16 cellular contexts compared by ENCODE assay signal in genomic region chr3:152611905-152612304, GRCh38.
DNase-seq lines count a peak whose midpoint lies in the region; ATAC-seq and TF ChIP-seq lines count a peak whose summit lies in the region.
"Had no signal": no experiment of that assay in that cellular context is flagged by ENCODE, and none has a peak within 500 bp of the region (broad histone marks: within the 10 kb centered on the region; RNA-seq: fewer than 3 reads in every experiment).

No MANE protein-coding gene starts in this region.

- H4K91ac ChIP-seq in neuronal stem cell (ENCODE audit: low read depth, low read length, poor library complexity): no peak overlapping the region

- peaks cover 0 to 12% (median 0%) of the 10 kb centered on the region in 3 donors for H3K4me1 ChIP-seq in gastroesophageal sphincter
- H3K4me1 ChIP-seq in neuronal stem cell (ENCODE audit: control insufficient read depth in 2 of 2, insufficient read depth in 1 of 2, low read depth in 1 of 2, low read length in 2 of 2): peaks cover 0 to 4% of the 10 kb centered on the region in 2 donors
- no peaks in the 10 kb centered on the region for H3K4me1 ChIP-seq in CD8-positive, alpha-beta memory T cell (ENCODE audit: insufficient read depth, low read length)
- H3K4me1 ChIP-seq: A549 had no signal

- H3K14ac ChIP-seq in neuronal stem cell (ENCODE audit: low read length): no peak overlapping the region

- H3K9me3 ChIP-seq in gastroesophageal sphincter (no peaks in the 10 kb centered on the region), neuronal stem cell (replicated peaks in 1 of 2; ENCODE audit: control insufficient read depth in 2 of 2, insufficient read depth in 1 of 2, low read depth in 1 of 2, low read length in 2 of 2) (no peaks in the 10 kb centered on the region)
- no peaks in the 10 kb centered on the region for H3K9me3 ChIP-seq in CD8-positive, alpha-beta memory T cell (ENCODE audit: low read length)
- H3K9me3 ChIP-seq: A549 had no signal

- no peak overlapping the region for H3K23ac ChIP-seq in neuronal stem cell (ENCODE audit: low read depth, low read length, poor library complexity)

- H3K27me3 ChIP-seq in gastroesophageal sphincter (no peaks in the 10 kb centered on the region), neuronal stem cell (ENCODE audit: control insufficient read depth in 3 of 3, insufficient read depth in 3 of 3, low read depth in 1 of 3, low read length in 3 of 3) (no peaks in the 10 kb centered on the region)
- H3K27me3 ChIP-seq in CD8-positive, alpha-beta memory T cell (ENCODE audit: insufficient read depth, low read length, poor library complexity, severe bottlenecking): no peaks in the 10 kb centered on the region

- H3K4me2 ChIP-seq in neuronal stem cell (ENCODE audit: insufficient read depth, low read length, poor library complexity, severe bottlenecking): no peak overlapping the region
- H3K4me2 ChIP-seq: A549 had no signal

- no peaks in the 10 kb centered on the region for H3K79me1 ChIP-seq in neuronal stem cell (ENCODE audit: low read depth, low read length)

- H3K4me1 Mint-ChIP-seq in WTC11: peaks cover 43% of the 10 kb centered on the region
- no peaks in the 10 kb centered on the region for H3K4me1 Mint-ChIP-seq in CD8-positive, alpha-beta memory T cell

- H4K8ac ChIP-seq in neuronal stem cell (ENCODE audit: low read depth, low read length): no peak overlapping the region

- H3K27ac ChIP-seq in gastroesophageal sphincter (no peak overlapping the region), neuronal stem cell (replicated peaks; ENCODE audit: low read length) (no peak overlapping the region)
- H3K27ac ChIP-seq in CD8-positive, alpha-beta memory T cell (ENCODE audit: low read depth, low read length): no peak overlapping the region
- H3K27ac ChIP-seq: A549, GM23248 had no signal

- H3K18ac ChIP-seq in neuronal stem cell (ENCODE audit: low read length): no peak overlapping the region

- no peak overlapping the region for H3K4me3 Mint-ChIP-seq in WTC11
- H3K4me3 Mint-ChIP-seq in CD8-positive, alpha-beta memory T cell: peak overlapping the region in 1 of 7 donors; percentile 15

- TF ChIP-seq CTCF in WTC11 (IDR thresholded peaks at IDR 0.05) (no peak), gastroesophageal sphincter (IDR thresholded peaks at IDR 0.05) (no peak)

- H3K36me3 ChIP-seq in gastroesophageal sphincter (no peaks in the 10 kb centered on the region), neuronal stem cell (replicated peaks in 1 of 2; ENCODE audit: control insufficient read depth in 2 of 2, insufficient read depth in 2 of 2, low read length in 2 of 2) (no peaks in the 10 kb centered on the region)
- no peaks in the 10 kb centered on the region for H3K36me3 ChIP-seq in CD8-positive, alpha-beta memory T cell (ENCODE audit: insufficient read depth, low read length)

- no peak overlapping the region for H2BK12ac ChIP-seq in neuronal stem cell (ENCODE audit: low read length)

- ATAC-seq in WTC11 (no peak), gastroesophageal sphincter (peak; percentile 36)
- ATAC-seq: A549 had no signal

- DNase-seq in Ammon's horn (ENCODE audit: low spot score) (peak; percentile 44), WTC11 (ENCODE audit: low spot score) (no peak), neuronal stem cell (ENCODE audit: low spot score) (no peak), NCI-H2081 (lab: John Stamatoyannopoulos, UW) (no peak), COR-L47 (lab: John Stamatoyannopoulos, UW) (no peak), NCI-H187 treated with DMSO at 0.1 percent for 48 hours (lab: John Stamatoyannopoulos, UW) (no peak)
- DNase-seq in CD8-positive, alpha-beta memory T cell: no peak
- DNase-seq: GM23248, KBM-7, NCI-H1048, NCI-H1436 treated with DMSO at 0.1 percent for 48 hours, NCI-H2081 treated with DMSO at 0.1 percent for 48 hours, NCI-H510A treated with DMSO at 0.1 percent for 48 hours, SHP77 had no signal

- POLR2A ChIA-PET in WTC11 (lab: Charles Lee): no interaction called here
- POLR2A ChIA-PET in CD8-positive, alpha-beta memory T cell (lab: Charles Lee): no interaction called here

- no peak for TF ChIP-seq EP300 in gastroesophageal sphincter (IDR thresholded peaks at IDR 0.05)

- no peak overlapping the region for H2BK15ac ChIP-seq in neuronal stem cell (ENCODE audit: low read length)

- no peak overlapping the region for H3K9ac ChIP-seq in neuronal stem cell (ENCODE audit: low read depth, low read length, poor library complexity)
- H3K9ac ChIP-seq: GM23248 had no signal

- no peak overlapping the region for H2AK5ac ChIP-seq in neuronal stem cell (ENCODE audit: low read depth, low read length)

- H3K27me3 Mint-ChIP-seq in WTC11 (ENCODE audit: low read depth): no peaks in the 10 kb centered on the region
- peaks cover 0 to 12% of the 10 kb centered on the region in 2 donors for H3K27me3 Mint-ChIP-seq in CD8-positive, alpha-beta memory T cell

- H3K36me3 Mint-ChIP-seq in WTC11: no peaks in the 10 kb centered on the region
- H3K36me3 Mint-ChIP-seq in CD8-positive, alpha-beta memory T cell: no peaks in the 10 kb centered on the region

- H3K4ac ChIP-seq in neuronal stem cell (ENCODE audit: low read length): no peak overlapping the region

- no peak overlapping the region for H2BK120ac ChIP-seq in neuronal stem cell (ENCODE audit: low read depth, low read length)

- H3K4me3 ChIP-seq in gastroesophageal sphincter: no peak overlapping the region
- no peak overlapping the region for H3K4me3 ChIP-seq in neuronal stem cell (ENCODE audit: low read length in 2 of 2)
- H3K4me3 ChIP-seq in CD8-positive, alpha-beta memory T cell (ENCODE audit: low read length): no peak overlapping the region
- H3K4me3 ChIP-seq: A549, GM23248 had no signal

- H2BK5ac ChIP-seq in neuronal stem cell (ENCODE audit: low read length): no peak overlapping the region

- no peak for TF ChIP-seq POLR2A in gastroesophageal sphincter (IDR thresholded peaks at IDR 0.05)

- H2AFZ ChIP-seq in neuronal stem cell (ENCODE audit: low read length): peak overlapping the region; percentile 51
- H2AFZ ChIP-seq: GM23248 had no signal

- H3K9me3 Mint-ChIP-seq in WTC11: peaks cover 10% of the 10 kb centered on the region; the same call in 1 of the 2 replicates
- H3K9me3 Mint-ChIP-seq in CD8-positive, alpha-beta memory T cell: no peaks in the 10 kb centered on the region

- 0 out of 2 replicates have a peak overlapping the region, but pooled peaks have one; percentile 1 for H3K27ac Mint-ChIP-seq in WTC11
- H3K27ac Mint-ChIP-seq in CD8-positive, alpha-beta memory T cell: no peak overlapping the region

- CTCF ChIA-PET in WTC11 (lab: Charles Lee): no interaction called here
- CTCF ChIA-PET in CD8-positive, alpha-beta memory T cell (lab: Charles Lee): no interaction called here

TF ChIP-seq in WTC11, 78 proteins besides CTCF, POLR2A, EP300 and RAD21 (continues in another document):
- TF ChIP-seq PREB (CRISPR knock-in tag; IDR thresholded peaks at IDR 0.05; ENCODE audit: borderline replicate concordance) (no peak), ZSCAN18 (CRISPR knock-in tag; IDR thresholded peaks at IDR 0.05) (no peak), ZNF532 (CRISPR knock-in tag; IDR thresholded peaks at IDR 0.05; ENCODE audit: borderline replicate concordance) (no peak), GTF2I (CRISPR knock-in tag; conservative IDR thresholded peaks at IDR 0.05) (no peak), TP53 (CRISPR knock-in tag; IDR thresholded peaks at IDR 0.05) (no peak)
